In the genomic region with DNA sequence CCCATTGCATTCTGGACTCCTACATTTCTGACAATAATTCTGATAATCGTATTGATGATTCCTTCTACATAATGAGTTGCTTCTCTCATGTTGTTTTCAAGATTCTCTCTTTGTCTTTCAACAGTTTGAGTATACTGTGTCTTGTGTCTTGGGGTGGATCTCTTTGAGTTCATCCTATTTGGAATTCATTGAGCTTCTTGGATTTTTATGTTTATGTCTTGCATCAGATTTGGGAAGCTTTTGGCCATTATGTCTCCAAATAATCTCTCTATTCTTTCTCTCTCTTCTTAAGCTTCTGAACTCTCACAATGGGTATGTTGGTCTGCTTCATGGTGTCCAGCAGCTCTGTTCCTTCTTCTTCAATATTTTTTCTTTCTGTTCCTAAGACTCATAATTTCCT, we compare ENCODE assay signal across 1 cellular context.
TF ChIP-seq lines count a peak whose summit lies in the region.

No MANE protein-coding gene starts in this region.

TF ChIP-seq in SK-N-SH, 30 proteins besides CTCF, POLR2A, EP300 and RAD21:
- TF ChIP-seq, protein P1, sequence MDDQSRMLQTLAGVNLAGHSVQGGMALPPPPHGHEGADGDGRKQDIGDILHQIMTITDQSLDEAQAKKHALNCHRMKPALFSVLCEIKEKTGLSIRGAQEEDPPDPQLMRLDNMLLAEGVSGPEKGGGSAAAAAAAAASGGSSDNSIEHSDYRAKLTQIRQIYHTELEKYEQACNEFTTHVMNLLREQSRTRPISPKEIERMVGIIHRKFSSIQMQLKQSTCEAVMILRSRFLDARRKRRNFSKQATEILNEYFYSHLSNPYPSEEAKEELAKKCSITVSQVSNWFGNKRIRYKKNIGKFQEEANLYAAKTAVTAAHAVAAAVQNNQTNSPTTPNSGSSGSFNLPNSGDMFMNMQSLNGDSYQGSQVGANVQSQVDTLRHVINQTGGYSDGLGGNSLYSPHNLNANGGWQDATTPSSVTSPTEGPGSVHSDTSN (IDR thresholded peaks at IDR 0.05): no peak
- TF ChIP-seq RFX5 (IDR thresholded peaks at IDR 0.05; ENCODE audit: low read length): no peak
- no peak for TF ChIP-seq POLR2AphosphoS5 (IDR thresholded peaks at IDR 0.05; ENCODE audit: low read depth, low read length)
